Comparison of ENCODE assay signal across 8 cellular contexts in the genomic region with DNA sequence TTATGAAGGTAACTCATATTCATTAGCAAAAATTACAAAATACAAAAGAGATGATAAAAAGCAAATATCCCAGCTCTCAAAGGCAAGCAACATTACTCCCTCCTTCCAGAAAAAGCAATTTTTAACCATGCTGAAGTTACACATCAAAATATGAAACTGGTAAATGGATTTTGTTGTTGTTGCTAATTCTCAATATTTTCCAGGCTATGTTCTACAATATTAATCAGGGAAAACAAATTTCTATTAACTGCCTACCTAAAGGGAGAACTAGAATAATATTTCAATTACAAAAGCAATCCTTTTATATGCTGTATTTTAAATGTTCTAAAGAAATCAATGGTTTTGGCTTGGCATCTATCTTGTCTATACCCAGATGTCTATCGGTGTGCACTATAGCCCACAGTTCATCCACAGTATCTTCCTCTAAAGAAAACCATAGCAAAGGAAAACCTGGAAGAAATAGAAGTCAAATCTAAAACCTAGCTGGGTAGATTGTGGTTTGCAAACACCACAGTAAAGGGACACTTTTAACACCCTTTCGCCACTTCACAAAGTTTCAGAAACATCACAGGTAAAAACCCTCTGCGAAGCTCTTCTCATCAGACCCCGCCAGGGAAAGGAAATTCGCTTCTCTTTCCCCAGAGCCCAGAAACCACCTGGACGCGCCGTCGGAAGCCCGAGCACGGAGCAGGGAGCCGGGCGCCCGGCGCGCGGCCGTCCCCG. TPM values are rescaled to one million over a fixed set of nuclear protein-coding genes. Genes with fewer than 3 reads are reported as not detected.
DNase-seq lines count a peak whose midpoint lies in the region; ATAC-seq and TF ChIP-seq lines count a peak whose summit lies in the region.
"Had no signal": no experiment of that assay in that cellular context is flagged by ENCODE, and none has a peak within 500 bp of the region (broad histone marks: within the 10 kb centered on the region; RNA-seq: fewer than 3 reads in every experiment).

No MANE protein-coding gene starts in this region.

- peak overlapping the region in 2 of 3 donors; percentile 20 to 30 for H3K27ac ChIP-seq in right lobe of liver
- H3K27ac ChIP-seq in aorta (ENCODE audit: low read depth in 1 of 2, low read length in 2 of 2), result peak overlapping the region; percentile 89 to 92

- no peak for TF ChIP-seq CTCF in right lobe of liver (IDR thresholded peaks at IDR 0.05)

- peak; percentile 13 for ATAC-seq in GM19395 (IDR thresholded peaks at IDR 0.05; ENCODE audit: unreplicated experiment)
- peak; percentile 17 for ATAC-seq in HG02885 (IDR thresholded peaks at IDR 0.05; ENCODE audit: poor library complexity, unreplicated experiment)
- ATAC-seq in right lobe of liver, result peak in 2 of 4 donors; percentile 10 to 23
- no peak for ATAC-seq in aorta (ENCODE audit: low FRiP score)
- no peak for ATAC-seq in HG03025 (IDR thresholded peaks at IDR 0.05; ENCODE audit: low FRiP score, unreplicated experiment)

- intact Hi-C loops in activated T-helper 2 cell treated with anti-CD3 and anti-CD28 coated beads, Interferon-gamma antibody, Interleukin-2, Interleukin-4, amounts not matched to agents 10 μg/mL and 5 μg/mL and 100 μg/mL, durations not matched to agents 14 hours and 24 hours and 36 hours (cut with micrococcal nuclease), result loop anchor here (5.0 to 10.0 kb wide), 2 partner anchors 37 to 321 kb away; partner anchors contain the start of gene PPP4R3A
- intact Hi-C loops in right lobe of liver (cut with DNase I) (no loop called here), aorta (cut with DNase I) (loop anchor here in 1 of 2 donors (5.0 kb wide), 2 partner anchors 37 to 62 kb away; no protein-coding TSS in a partner anchor)

- DNase-seq in activated T-helper 2 cell treated with anti-CD3 and anti-CD28 coated beads, Interferon-gamma antibody, Interleukin-2, Interleukin-4, amounts not matched to agents 10 μg/mL and 5 μg/mL and 100 μg/mL, durations not matched to agents 14 hours and 24 hours and 36 hours (ENCODE audit: low spot score), result no peak
- DNase-seq in right lobe of liver (no peak), aorta (no peak), EL (no peak)
- DNase-seq: left cardiac atrium had no signal

- peaks cover 42% of the 10 kb centered on the region for H3K4me1 Mint-ChIP-seq in activated T-helper 2 cell treated with anti-CD3 and anti-CD28 coated beads, Interferon-gamma antibody, Interleukin-2, Interleukin-4, amounts not matched to agents 10 μg/mL and 5 μg/mL and 100 μg/mL, durations not matched to agents 14 hours and 24 hours and 36 hours (ENCODE audit: low read depth)

- H3K4me1 ChIP-seq in right lobe of liver, result no peaks in the 10 kb centered on the region
- peaks cover 4 to 6% of the 10 kb centered on the region in 2 donors for H3K4me1 ChIP-seq in aorta (ENCODE audit: control insufficient read depth in 1 of 2, insufficient read depth in 2 of 2, low read length in 2 of 2)

- no peak for TF ChIP-seq POLR2A in right lobe of liver (IDR thresholded peaks at IDR 0.05)

- peaks cover 10% of the 10 kb centered on the region for H3K27me3 Mint-ChIP-seq in activated T-helper 2 cell treated with anti-CD3 and anti-CD28 coated beads, Interferon-gamma antibody, Interleukin-2, Interleukin-4, amounts not matched to agents 10 μg/mL and 5 μg/mL and 100 μg/mL, durations not matched to agents 14 hours and 24 hours and 36 hours (ENCODE audit: low read depth)

- H3K27ac Mint-ChIP-seq in activated T-helper 2 cell treated with anti-CD3 and anti-CD28 coated beads, Interferon-gamma antibody, Interleukin-2, Interleukin-4, amounts not matched to agents 10 μg/mL and 5 μg/mL and 100 μg/mL, durations not matched to agents 14 hours and 24 hours and 36 hours, result no peak overlapping the region

- H3K4me3 ChIP-seq in right lobe of liver (peak overlapping the region; percentile 41 to 59 (median 53)), aorta (ENCODE audit: low read length in 2 of 2) (peak overlapping the region; percentile 92 to 95)

- H3K4me3 Mint-ChIP-seq in activated T-helper 2 cell treated with anti-CD3 and anti-CD28 coated beads, Interferon-gamma antibody, Interleukin-2, Interleukin-4, amounts not matched to agents 10 μg/mL and 5 μg/mL and 100 μg/mL, durations not matched to agents 14 hours and 24 hours and 36 hours (ENCODE audit: low read depth), result peak overlapping the region; percentile 52

- H3K36me3 ChIP-seq in right lobe of liver (no peaks in the 10 kb centered on the region), aorta (ENCODE audit: control insufficient read depth in 1 of 2, insufficient read depth in 2 of 2, low read length in 1 of 2) (no peaks in the 10 kb centered on the region)

- 16% methylated on average over 6 of the region's 19 CpGs for WGBS in right lobe of liver (ENCODE audit: insufficient coverage, low coverage, low lambda C conversion rate, missing lambda C conversion rate)
- WGBS in aorta, 2 donors, result 3 to 6% methylated on average over 19 of the region's 19 CpGs

- H3K27me3 ChIP-seq in right lobe of liver, result no peaks in the 10 kb centered on the region
- no peaks in the 10 kb centered on the region for H3K27me3 ChIP-seq in aorta (ENCODE audit: control insufficient read depth in 1 of 2, insufficient read depth in 2 of 2, low read length in 1 of 2)

- H3K9me3 ChIP-seq in right lobe of liver, result no peaks in the 10 kb centered on the region
- no peaks in the 10 kb centered on the region for H3K9me3 ChIP-seq in aorta (ENCODE audit: control insufficient read depth, low read length)

- H3K9me3 Mint-ChIP-seq in activated T-helper 2 cell treated with anti-CD3 and anti-CD28 coated beads, Interferon-gamma antibody, Interleukin-2, Interleukin-4, amounts not matched to agents 10 μg/mL and 5 μg/mL and 100 μg/mL, durations not matched to agents 14 hours and 24 hours and 36 hours, result no peaks in the 10 kb centered on the region

- peaks cover 56% of the 10 kb centered on the region for H3K36me3 Mint-ChIP-seq in activated T-helper 2 cell treated with anti-CD3 and anti-CD28 coated beads, Interferon-gamma antibody, Interleukin-2, Interleukin-4, amounts not matched to agents 10 μg/mL and 5 μg/mL and 100 μg/mL, durations not matched to agents 14 hours and 24 hours and 36 hours (ENCODE audit: low read depth)

RNA-seq across cellular contexts. Expression of gene TC2N, which starts 32.0 kb away (rescaled TPM):
- total RNA-seq in activated T-helper 2 cell treated with anti-CD3 and anti-CD28 coated beads, Interferon-gamma antibody, Interleukin-2, Interleukin-4, amounts not matched to agents 10 μg/mL and 5 μg/mL and 100 μg/mL, durations not matched to agents 14 hours and 24 hours and 36 hours, result 16.1 and 19.9 TPM in 2 replicates
- total RNA-seq in right lobe of liver (1 to 10 TPM; 1.0 to 6.5 (median 4.3) TPM), aorta (100 to 1,000 TPM; 126 to 284 TPM)
- polyA plus RNA-seq in aorta, result 10 to 100 TPM; 50.7 to 66.4 TPM

Comparison
In these comparisons a context has a peak if more than half of its experiments do, and no peak if none do; other contexts are left out.
1. ATAC-seq: peak in GM19395 (single experiment) and HG02885 (single experiment); none in aorta (single experiment) and HG03025 (single experiment).